22 cellular contexts compared by ENCODE assay signal in genomic region chr3:182214406-182214805, GRCh38.
"Had no signal": no experiment of that assay in that cellular context is flagged by ENCODE, and none has a peak within 500 bp of the region (broad histone marks: within the 10 kb centered on the region; RNA-seq: fewer than 3 reads in every experiment).

No MANE protein-coding gene starts in this region.

- H3K4me2 ChIP-seq: smooth muscle cell had no signal

- H3K9me3 ChIP-seq: ovary, sigmoid colon, thyroid gland, upper lobe of left lung, vagina had no signal

- ATAC-seq: naive thymus-derived CD4-positive, alpha-beta T cell; stimulated activated memory B cell treated with anti-CD40 and anti-IgM and Interleukin-4, amounts not matched to agents 10 μg/mL and 1 μg/mL and 100 μg/mL, for 72 hours; stimulated activated naive CD8-positive, alpha-beta T cell treated with anti-CD3 and anti-CD28 coated beads, Interleukin-15, amount 100 ng/mL, for 72 hours had no signal

- H3K27me3 ChIP-seq: ovary, sigmoid colon, thyroid gland, upper lobe of left lung, vagina had no signal

- H3K4me3 ChIP-seq: ovary, sigmoid colon, smooth muscle cell, thyroid gland, upper lobe of left lung, vagina had no signal

- H3K27ac ChIP-seq: ovary, sigmoid colon, thyroid gland, upper lobe of left lung, vagina, VCaP had no signal

- DNase-seq: activated CD4-positive, alpha-beta T cell treated with anti-CD3 and anti-CD28 coated beads for 4 hours; activated CD4-positive, alpha-beta T cell treated with anti-CD3 and anti-CD28 coated beads, Interleukin-2, amount 50 U/mL, for 4 hours; activated effector memory CD4-positive, alpha-beta T cell treated with Interleukin-2 at 50 U/mL for 16 hours; activated naive CD4-positive, alpha-beta T cell treated with Interleukin-2 at 50 U/mL for 16 hours; activated T-cell treated with anti-CD3 and anti-CD28 coated beads for 4 hours; anterior cingulate cortex; caudate nucleus; foreskin melanocyte; naive thymus-derived CD4-positive, alpha-beta T cell; ovary; sigmoid colon; stimulated activated CD4-positive, alpha-beta T cell treated with anti-CD3 and anti-CD28 coated beads, Interleukin-1b, Interleukin-23, amount 100 ng/mL, for 48 hours; stimulated activated CD4-positive, alpha-beta T cell treated with anti-CD3 and anti-CD28 coated beads, Interleukin-4, amount 100 ng/mL, for 4 hours; stimulated activated CD8-positive, alpha-beta memory T cell treated with anti-CD3 and anti-CD28 coated beads, Interleukin-4, amount 100 ng/mL, for 48 hours; stimulated activated naive CD8-positive, alpha-beta T cell treated with anti-CD3 and anti-CD28 coated beads, Interleukin-15, amount 100 ng/mL, for 72 hours; substantia nigra; upper lobe of left lung had no signal

- H3K4me1 ChIP-seq: thyroid gland, vagina had no signal

- H3K36me3 ChIP-seq: ovary, sigmoid colon, thyroid gland, upper lobe of left lung, vagina had no signal
